Comparison of ENCODE assay signal across 25 cellular contexts in genomic region chr5:95628933-95629332, GRCh38. TPM values are rescaled to one million over a fixed set of nuclear protein-coding genes. Genes with fewer than 3 reads are reported as not detected.
"Had no signal": no experiment of that assay in that cellular context is flagged by ENCODE, and none has a peak within 500 bp of the region (broad histone marks: within the 10 kb centered on the region; RNA-seq: fewer than 3 reads in every experiment).

No MANE protein-coding gene starts in this region.

- H3K9me3 ChIP-seq: adrenal gland had no signal

- H3K27me3 ChIP-seq: adrenal gland had no signal

- H3K4me3 ChIP-seq: adrenal gland had no signal

- H3K27ac Mint-ChIP-seq: activated CD4-positive, alpha-beta memory T cell treated with anti-CD3 and anti-CD28 coated beads, Interleukin-2, amount 10 ng/mL, durations not matched to agents 7 days and 5 days; activated naive CD8-positive, alpha-beta T cell treated with anti-CD3 and anti-CD28 coated beads, Interleukin-2, amount 10 ng/mL, durations not matched to agents 7 days and 5 days; T-helper 17 cell had no signal

- ATAC-seq: PC-3, T-helper 17 cell had no signal

- H3K4me3 Mint-ChIP-seq: activated CD4-positive, alpha-beta memory T cell treated with anti-CD3 and anti-CD28 coated beads, Interleukin-2, amount 10 ng/mL, durations not matched to agents 7 days and 5 days; activated naive CD8-positive, alpha-beta T cell treated with anti-CD3 and anti-CD28 coated beads, Interleukin-2, amount 10 ng/mL, durations not matched to agents 7 days and 5 days; T-helper 17 cell had no signal

- H3K27me3 Mint-ChIP-seq: activated CD4-positive, alpha-beta memory T cell treated with anti-CD3 and anti-CD28 coated beads, Interleukin-2, amount 10 ng/mL, durations not matched to agents 7 days and 5 days; T-helper 17 cell had no signal

- DNase-seq: activated CD4-positive, alpha-beta memory T cell treated with anti-CD3 and anti-CD28 coated beads, Interleukin-2, amount 10 ng/mL, durations not matched to agents 7 days and 5 days; activated CD4-positive, alpha-beta T cell treated with anti-CD3 and anti-CD28 coated beads, Interleukin-2, amount 50 U/mL, for 1 hour; activated CD4-positive, CD25-positive, alpha-beta regulatory T cell; activated naive CD4-positive, alpha-beta T cell treated with anti-CD3 and anti-CD28 coated beads, Interleukin-2, amount 50 U/mL, for 16 hours; activated naive CD8-positive, alpha-beta T cell treated with anti-CD3 and anti-CD28 coated beads, Interleukin-2, amount 10 ng/mL, durations not matched to agents 7 days and 5 days; activated T-cell treated with anti-CD3 and anti-CD28 coated beads for 4 hours; adrenal gland; anterior cingulate cortex; cerebellar nuclear complex; NCI-H1048; NCI-H146; NCI-H187 treated with DMSO at 0.1 percent for 48 hours; NCI-H2081 treated with DMSO at 0.1 percent for 48 hours; NCI-H2171; NCI-H345; NCI-H510A; NCI-H526 treated with DMSO at 0.1 percent for 48 hours; NCI-H82; PC-3; SHP77 treated with DMSO at 0.1 percent for 48 hours; T-helper 17 cell; T-helper 9 cell had no signal

- H3K36me3 ChIP-seq: adrenal gland had no signal

RNA-seq across cellular contexts. Expression of gene GPR150, which starts 9.0 kb away (rescaled TPM):
- total RNA-seq: cardiac septum, PC-3, SK-MEL-5 had no signal

RNA-seq across cellular contexts. Expression of gene SPATA9, which starts 53.9 kb away (rescaled TPM):
- total RNA-seq: activated CD4-positive, alpha-beta memory T cell treated with anti-CD3 and anti-CD28 coated beads, Interleukin-2, amount 10 ng/mL, durations not matched to agents 7 days and 5 days; activated CD8-positive, alpha-beta memory T cell treated with anti-CD3 and anti-CD28 coated beads for 36 hours; activated naive CD8-positive, alpha-beta T cell treated with anti-CD3 and anti-CD28 coated beads, Interleukin-2, amount 10 ng/mL, durations not matched to agents 7 days and 5 days; cardiac septum; PC-3; SK-MEL-5; T-helper 17 cell had no signal
